Comparison of ENCODE assay signal across 19 cellular contexts in the genomic region with DNA sequence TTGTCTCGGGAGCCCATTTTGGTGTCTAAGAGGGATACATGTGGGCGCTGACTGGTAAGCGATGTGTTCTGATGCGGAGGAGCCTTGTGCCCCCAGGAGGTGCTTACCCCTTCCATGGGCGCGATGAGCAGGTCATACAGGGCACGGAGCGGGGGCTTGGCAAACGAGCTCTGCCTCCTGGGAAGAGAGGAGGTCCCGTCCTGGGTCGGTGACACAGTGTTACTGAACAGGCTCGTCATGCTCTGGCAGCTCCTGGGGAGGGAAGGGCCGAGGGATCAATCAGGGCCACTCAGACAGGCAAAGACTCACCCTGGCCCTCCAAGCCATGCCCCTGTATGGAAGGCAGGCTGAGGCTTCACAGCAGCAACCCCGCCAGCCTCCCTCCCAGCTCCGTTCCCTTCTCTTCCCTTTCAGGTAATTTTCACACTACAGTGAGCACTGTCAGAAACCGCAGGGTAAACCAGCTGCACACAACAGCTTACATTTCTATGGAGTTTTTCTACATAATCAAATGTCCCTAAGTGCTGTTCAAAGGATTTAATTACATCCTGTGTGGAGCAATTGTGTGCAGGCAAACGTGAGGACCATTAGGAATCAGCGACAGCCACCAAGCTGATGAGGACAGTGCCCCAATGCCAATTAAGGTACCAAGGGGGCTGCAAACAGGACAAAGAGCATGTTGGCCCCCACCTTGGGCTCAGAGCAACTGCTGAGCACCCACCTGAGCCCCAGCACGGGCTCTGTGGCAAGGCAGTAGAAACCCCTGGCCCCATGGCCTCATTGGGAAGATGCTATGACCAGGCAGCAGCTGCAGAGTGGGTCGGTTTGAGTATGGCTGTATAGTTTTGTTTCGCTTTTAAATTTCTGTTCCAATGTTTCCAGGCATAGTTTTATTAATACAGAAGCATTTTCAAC.
A peak's percentile ranks its signal among the peaks of the same experiment; 100 is the strongest.
DNase-seq lines count a peak whose midpoint lies in the region; ATAC-seq and TF ChIP-seq lines count a peak whose summit lies in the region.
"Had no signal": no experiment of that assay in that cellular context is flagged by ENCODE, and none has a peak within 500 bp of the region (broad histone marks: within the 10 kb centered on the region; RNA-seq: fewer than 3 reads in every experiment).

No MANE protein-coding gene starts in this region.

- TF ChIP-seq CTCF in breast epithelium (IDR thresholded peaks at IDR 0.05) (no peak), mammary epithelial cell (conservative IDR thresholded peaks at IDR 0.05 in 1 of 2, IDR thresholded peaks at IDR 0.05 in 1 of 2; ENCODE audit: extremely low read depth in 1 of 2, insufficient read depth in 1 of 2, low read depth in 1 of 2, low read length in 2 of 2) (no peak), esophagus squamous epithelium (IDR thresholded peaks at IDR 0.05) (no peak), type B pancreatic cell (conservative IDR thresholded peaks at IDR 0.05) (no peak)

- peak in 1 of 2 donors; percentile 15 for DNase-seq in breast epithelium (ENCODE audit: low spot score in 2 of 2)
- no peak for DNase-seq in mammary epithelial cell
- DNase-seq in NCI-H2107 treated with DMSO at 0.1 percent for 48 hours (lab: John Stamatoyannopoulos, UW; ENCODE audit: unreplicated experiment) = peak; percentile 81
- no peak for DNase-seq in esophagus squamous epithelium (lab: John Stamatoyannopoulos, UW)
- no peak for DNase-seq in type B pancreatic cell (ENCODE audit: extremely low spot score, unreplicated experiment)
- no peak for DNase-seq in T-helper 2 cell treated with Interferon-gamma antibody and Interleukin-4, amounts not matched to agents 5 μg/mL and 100 μg/mL, for 36 hours (ENCODE audit: low spot score)
- DNase-seq: activated CD4-positive, alpha-beta T cell treated with anti-CD3 and anti-CD28 coated beads for 48 hours; activated T-cell treated with anti-CD3 and anti-CD28 coated beads, Interleukin-2, amount 50 U/mL, for 24 hours; CD8-positive, alpha-beta memory T cell; GM23248; SIG-M5; stimulated activated CD4-positive, alpha-beta T cell treated with anti-CD3 and anti-CD28 coated beads, Interleukin-4, amount 100 ng/mL, for 4 hours; T-helper 9 cell; trophoblast cell had no signal

- peaks cover 10% of the 10 kb centered on the region for H3K36me3 Mint-ChIP-seq in type B pancreatic cell
- H3K36me3 Mint-ChIP-seq in T-helper 2 cell treated with Interferon-gamma antibody and Interleukin-4, amounts not matched to agents 5 μg/mL and 100 μg/mL, for 36 hours (ENCODE audit: low read depth) = no peaks in the 10 kb centered on the region
- H3K36me3 Mint-ChIP-seq: CD8-positive, alpha-beta memory T cell had no signal

- H3K36me3 ChIP-seq in breast epithelium (no peaks in the 10 kb centered on the region), mammary epithelial cell (ENCODE audit: insufficient read depth, low read length) (no peaks in the 10 kb centered on the region), esophagus squamous epithelium (peaks cover 0 to 16% (median 0%) of the 10 kb centered on the region in 3 donors)

- in situ Hi-C loops in mammary epithelial cell (cut with MboI; ENCODE audit: low sequenced_read_pairs in 2 of 2) = loop anchor here in 1 of 2 donors (25.0 kb wide), 2 partner anchors 602 to 1252 kb away; no protein-coding TSS in a partner anchor

- no peaks in the 10 kb centered on the region for H4K20me1 ChIP-seq in mammary epithelial cell (ENCODE audit: insufficient read depth, low read length)

- TF ChIP-seq POLR2A in breast epithelium (IDR thresholded peaks at IDR 0.05) = no peak
- no peak for TF ChIP-seq POLR2A in esophagus squamous epithelium (IDR thresholded peaks at IDR 0.05)

- H3K4me3 Mint-ChIP-seq in type B pancreatic cell = no peak overlapping the region
- no peak overlapping the region for H3K4me3 Mint-ChIP-seq in T-helper 2 cell treated with Interferon-gamma antibody and Interleukin-4, amounts not matched to agents 5 μg/mL and 100 μg/mL, for 36 hours
- H3K4me3 Mint-ChIP-seq: activated T-cell treated with anti-CD3 and anti-CD28 coated beads, Interleukin-2, amount 50 U/mL, for 24 hours; CD8-positive, alpha-beta memory T cell; nephron had no signal

- WGBS in mammary epithelial cell (ENCODE audit: low coverage, missing lambda C conversion rate) = 93% methylated on average over 18 of the region's 21 CpGs
- WGBS in esophagus squamous epithelium, 2 donors = 78 to 88% methylated on average over 10 to 16 of the region's 21 CpGs

- no peaks in the 10 kb centered on the region for H3K27me3 ChIP-seq in breast epithelium
- no peaks in the 10 kb centered on the region for H3K27me3 ChIP-seq in mammary epithelial cell (ENCODE audit: insufficient read depth, low read length)
- no peaks in the 10 kb centered on the region for H3K27me3 ChIP-seq in esophagus squamous epithelium

- no peaks in the 10 kb centered on the region for H3K9me3 ChIP-seq in breast epithelium
- H3K9me3 ChIP-seq in mammary epithelial cell (replicated peaks; ENCODE audit: insufficient read depth, low read length) = no peaks in the 10 kb centered on the region
- no peaks in the 10 kb centered on the region for H3K9me3 ChIP-seq in esophagus squamous epithelium
- H3K9me3 ChIP-seq: A549 had no signal

- H3K4me3 ChIP-seq in breast epithelium (no peak overlapping the region), mammary epithelial cell (replicated peaks in 1 of 3; ENCODE audit: insufficient read depth in 1 of 3, low read depth in 2 of 3, low read length in 3 of 3) (no peak overlapping the region), esophagus squamous epithelium (no peak overlapping the region)
- H3K4me3 ChIP-seq: A549, GM23248, lung had no signal

- peaks cover 29% of the 10 kb centered on the region for H3K4me1 Mint-ChIP-seq in type B pancreatic cell (ENCODE audit: unreplicated experiment)
- H3K4me1 Mint-ChIP-seq in T-helper 2 cell treated with Interferon-gamma antibody and Interleukin-4, amounts not matched to agents 5 μg/mL and 100 μg/mL, for 36 hours (ENCODE audit: low read depth) = no peaks in the 10 kb centered on the region
- H3K4me1 Mint-ChIP-seq: CD8-positive, alpha-beta memory T cell had no signal

- dilution Hi-C loops in mammary epithelial cell (cut with HindIII; ENCODE audit: low sequenced_read_pairs) = no loop called here

- ATAC-seq in GM21381 (IDR thresholded peaks at IDR 0.05; ENCODE audit: unreplicated experiment) (no peak), GM18502 (IDR thresholded peaks at IDR 0.05; ENCODE audit: poor library complexity, unreplicated experiment) (no peak)
- ATAC-seq: A549 had no signal

- CTCF ChIA-PET in mammary epithelial cell (lab: Charles Lee; ENCODE audit: low non-redundant PET) = no interaction called here

- H3K9me3 Mint-ChIP-seq in type B pancreatic cell = no peaks in the 10 kb centered on the region
- no peaks in the 10 kb centered on the region for H3K9me3 Mint-ChIP-seq in T-helper 2 cell treated with Interferon-gamma antibody and Interleukin-4, amounts not matched to agents 5 μg/mL and 100 μg/mL, for 36 hours
- H3K9me3 Mint-ChIP-seq: activated T-cell treated with anti-CD3 and anti-CD28 coated beads, Interleukin-2, amount 50 U/mL, for 24 hours; CD8-positive, alpha-beta memory T cell; nephron had no signal

- no TSS peak for BruUV-seq in mammary epithelial cell (replicated peaks; lab: Mats Ljungman, UMichigan)

- peak overlapping the region; percentile 18 for H3K27ac Mint-ChIP-seq in type B pancreatic cell
- H3K27ac Mint-ChIP-seq in T-helper 2 cell treated with Interferon-gamma antibody and Interleukin-4, amounts not matched to agents 5 μg/mL and 100 μg/mL, for 36 hours = no peak overlapping the region
- H3K27ac Mint-ChIP-seq: activated T-cell treated with anti-CD3 and anti-CD28 coated beads, Interleukin-2, amount 50 U/mL, for 24 hours; CD8-positive, alpha-beta memory T cell; nephron had no signal

- H2AFZ ChIP-seq in mammary epithelial cell (ENCODE audit: low read depth, low read length) = no peak overlapping the region
- H2AFZ ChIP-seq: GM23248 had no signal

- H3K27ac ChIP-seq in breast epithelium = peak overlapping the region; percentile 69 to 78
- no peak overlapping the region for H3K27ac ChIP-seq in mammary epithelial cell (ENCODE audit: insufficient read depth, low read depth, low read length)
- H3K27ac ChIP-seq in esophagus squamous epithelium = peak overlapping the region; percentile 67 to 89 (median 69)
- H3K27ac ChIP-seq: A549, GM23248 had no signal

- no peak overlapping the region for H3K4me2 ChIP-seq in mammary epithelial cell (ENCODE audit: insufficient read depth, low read depth, low read length)
- H3K4me2 ChIP-seq: A549 had no signal

- H3K4me1 ChIP-seq in breast epithelium = peaks cover 0 to under 1% of the 10 kb centered on the region in 2 donors
- H3K4me1 ChIP-seq in mammary epithelial cell (ENCODE audit: insufficient read depth, low read length) = peaks cover 5% of the 10 kb centered on the region
- H3K4me1 ChIP-seq in esophagus squamous epithelium = peaks cover 30 to 92% (median 35%) of the 10 kb centered on the region in 3 donors
- H3K4me1 ChIP-seq: A549 had no signal

- no peaks in the 10 kb centered on the region for H3K79me2 ChIP-seq in mammary epithelial cell (ENCODE audit: insufficient read depth, low read length)

- H3K27me3 Mint-ChIP-seq in type B pancreatic cell = no peaks in the 10 kb centered on the region
- no peaks in the 10 kb centered on the region for H3K27me3 Mint-ChIP-seq in T-helper 2 cell treated with Interferon-gamma antibody and Interleukin-4, amounts not matched to agents 5 μg/mL and 100 μg/mL, for 36 hours (ENCODE audit: low read depth)
- H3K27me3 Mint-ChIP-seq: activated T-cell treated with anti-CD3 and anti-CD28 coated beads, Interleukin-2, amount 50 U/mL, for 24 hours; CD8-positive, alpha-beta memory T cell had no signal

- intact Hi-C loops in breast epithelium (cut with DNase I; ENCODE audit: low total_unique reads) = no loop called here
- intact Hi-C loops in mammary epithelial cell (cut with micrococcal nuclease) = no loop called here
- intact Hi-C loops in esophagus squamous epithelium (cut with DNase I) = no loop called here

- H3K9ac ChIP-seq in mammary epithelial cell (ENCODE audit: insufficient read depth, low read length) = no peak overlapping the region
- H3K9ac ChIP-seq: GM23248 had no signal
